In genomic region chr20:32155017-32155965, GRCh38 we compare ENCODE assay signal across 7 cellular contexts. TPM values are rescaled to one million over a fixed set of nuclear protein-coding genes. Genes with fewer than 3 reads are reported as not detected.
A peak's percentile ranks its signal among the peaks of the same experiment; 100 is the strongest.
DNase-seq lines count a peak whose midpoint lies in the region; FAIRE-seq and TF ChIP-seq lines count a peak whose summit lies in the region.

No MANE protein-coding gene starts in this region.

- no peak overlapping the region for H3K4me3 ChIP-seq in GM06990 (replicated peaks; ENCODE audit: low read depth, low read length)
- H3K4me3 ChIP-seq in bronchial epithelial cell (ENCODE audit: low read depth, low read length) = no peak overlapping the region
- no peak overlapping the region for H3K4me3 ChIP-seq in keratinocyte (ENCODE audit: control insufficient read depth in 2 of 3, extremely low read depth in 1 of 3, insufficient read depth in 2 of 3, low read depth in 1 of 3, low read length in 3 of 3)

- H3K9me1 ChIP-seq in keratinocyte (ENCODE audit: control insufficient read depth, extremely low read depth, insufficient read depth, low read length) = no peaks in the 10 kb centered on the region

- no peaks in the 10 kb centered on the region for H3K4me1 ChIP-seq in keratinocyte (ENCODE audit: control insufficient read depth, extremely low read depth, insufficient read depth, low read length)

- FAIRE-seq in bronchial epithelial cell (lab: Jason Lieb, UNC) = no peak
- no peak for FAIRE-seq in keratinocyte (lab: Jason Lieb, UNC)

- in situ Hi-C loops in SK-MEL-5 (cut with HindIII; ENCODE audit: low pct_unique_long_range_greater_than_20kb, low sequenced_read_pairs) = no loop called here

- no peak overlapping the region for H3K4me2 ChIP-seq in keratinocyte (ENCODE audit: control insufficient read depth, extremely low read depth, insufficient read depth, low read depth, low read length)

- H3K36me3 ChIP-seq in GM06990 (ENCODE audit: control insufficient read depth, insufficient read depth, low read length) (peaks cover 41% of the 10 kb centered on the region), bronchial epithelial cell (ENCODE audit: control insufficient read depth, insufficient read depth, low read length) (peaks cover 41% of the 10 kb centered on the region), keratinocyte (ENCODE audit: control insufficient read depth in 2 of 2, extremely low read depth in 1 of 2, insufficient read depth in 2 of 2, low read length in 2 of 2) (peaks cover 30% of the 10 kb centered on the region in 2 experiments)

- no peak overlapping the region for H2AFZ ChIP-seq in keratinocyte (ENCODE audit: control insufficient read depth, low read length)

- dilution Hi-C loops in keratinocyte (cut with MboI; ENCODE audit: extremely low pct_ligation_motif_present, low sequenced_read_pairs) = no loop called here

- TF ChIP-seq CTCF in GM06990 (IDR thresholded peaks at IDR 0.05; ENCODE audit: insufficient read depth, low read length, poor library complexity, severe bottlenecking) (peak; percentile 43), bronchial epithelial cell (IDR thresholded peaks at IDR 0.05; ENCODE audit: insufficient read depth, low read length, severe bottlenecking) (peak; percentile 46), keratinocyte (optimal IDR thresholded peaks at IDR 0.05 in 1 of 3, IDR thresholded peaks at IDR 0.05 in 1 of 3, conservative IDR thresholded peaks at IDR 0.05 in 1 of 3; ENCODE audit: extremely low read depth in 1 of 3, insufficient read depth in 2 of 3, low read length in 3 of 3) (peak; percentile 7 to 47 (median 22))

- H3K9ac ChIP-seq in keratinocyte (ENCODE audit: control insufficient read depth, extremely low read depth, insufficient read depth, low read length) = no peak overlapping the region

- H4K20me1 ChIP-seq in keratinocyte (ENCODE audit: control insufficient read depth, extremely low read depth, insufficient read depth, low read length) = no peaks in the 10 kb centered on the region

- TF ChIP-seq EP300 in Ishikawa (IDR thresholded peaks at IDR 0.05; ENCODE audit: borderline replicate concordance) = no peak

- DNase-seq in GM06990 (ENCODE audit: extremely low read depth, insufficient read length) = no peak
- DNase-seq in SK-MEL-5 (ENCODE audit: low read depth, low spot score) = peak; percentile 53
- peak; percentile 71 for DNase-seq in bronchial epithelial cell (ENCODE audit: low read depth)
- DNase-seq in keratinocyte (ENCODE audit: low read depth, low spot score) = no peak
- DNase-seq in stimulated activated CD4-positive, alpha-beta T cell treated with anti-CD3 and anti-CD28 coated beads, Interleukin-15, amount 100 ng/mL, for 24 hours = peak; percentile 30
- DNase-seq in COLO829 (ENCODE audit: low spot score) = no peak

- no peaks in the 10 kb centered on the region for H3K9me3 ChIP-seq in keratinocyte (ENCODE audit: control insufficient read depth, low read depth, low read length)

- no peaks in the 10 kb centered on the region for H3K79me2 ChIP-seq in keratinocyte (ENCODE audit: control insufficient read depth, insufficient read depth, low read length)

- peak; percentile 41; the same call in 1 of the 2 replicates for TF ChIP-seq RAD21 in Ishikawa (IDR thresholded peaks at IDR 0.05; ENCODE audit: low read depth)

- H3K27ac ChIP-seq in keratinocyte (ENCODE audit: control insufficient read depth, insufficient read depth, low read length) = no peak overlapping the region

- H3K27me3 ChIP-seq in GM06990 (replicated peaks; ENCODE audit: control insufficient read depth, insufficient read depth, low read length) (no peaks in the 10 kb centered on the region), bronchial epithelial cell (ENCODE audit: control insufficient read depth, insufficient read depth, low read length) (no peaks in the 10 kb centered on the region), keratinocyte (ENCODE audit: control insufficient read depth, extremely low read depth, insufficient read depth, low read length) (no peaks in the 10 kb centered on the region)

TF ChIP-seq in Ishikawa, 13 proteins besides CTCF, POLR2A, EP300 and RAD21:
- TF ChIP-seq CREB1 (IDR thresholded peaks at IDR 0.05; ENCODE audit: low read depth) = no peak
TF ChIP-seq in Ishikawa: peak in this region for 0.

RNA-seq across cellular contexts. Expression of gene TM9SF4, which starts 45.8 kb away (rescaled TPM):
- 30.9 and 33.9 TPM in 2 replicates for total RNA-seq in SK-MEL-5 (2014; rRNA removed; shearing (Covaris generic))
- polyA plus RNA-seq in SK-MEL-5 (2015; cell fraction: cytosol; rRNA removed) = 47.8 and 57.1 TPM in 2 replicates
- 43.4 and 58.5 TPM in 2 replicates for polyA plus RNA-seq in SK-MEL-5 (2015; cell fraction: nucleus; rRNA removed)
- 19.0 and 22.0 TPM in 2 replicates for total RNA-seq in bronchial epithelial cell
- 49.4 to 65.5 TPM (median 62.2 TPM) in 3 replicates for polyA plus RNA-seq in keratinocyte
- 14.0 TPM for polyA plus RNA-seq in keratinocyte (2011; ENCODE audit: low read depth)
- polyA plus RNA-seq in keratinocyte (2011; cell fraction: cytosol; rRNA removed) = 25.1 and 27.3 TPM in 2 replicates
- polyA plus RNA-seq in keratinocyte (2011; cell fraction: nucleus; rRNA removed) = 116 and 121 TPM in 2 replicates
- 37.2 and 37.7 TPM in 2 replicates for polyA plus RNA-seq in keratinocyte (2012; ENCODE audit: low replicate concordance)
- 74.3 to 98.5 TPM (median 94.5 TPM) in 3 replicates for polyA minus RNA-seq in keratinocyte
- 39.7 TPM for polyA minus RNA-seq in keratinocyte (2011; cell fraction: cytosol; rRNA and poly(A)+ RNA removed)
- 91.4 and 120 TPM in 2 replicates for polyA minus RNA-seq in keratinocyte (2011; cell fraction: nucleus; rRNA and poly(A)+ RNA removed)

RNA-seq across cellular contexts. Expression of gene PLAGL2, which starts 52.3 kb away (rescaled TPM):
- total RNA-seq in SK-MEL-5 (2014; rRNA removed; shearing (Covaris generic)) = 3.6 and 4.1 TPM in 2 replicates
- polyA plus RNA-seq in SK-MEL-5 (2015; cell fraction: cytosol; rRNA removed) = 16.4 and 22.4 TPM in 2 replicates
- polyA plus RNA-seq in SK-MEL-5 (2015; cell fraction: nucleus; rRNA removed) = 9.5 and 14.4 TPM in 2 replicates
- 2.6 and 3.8 TPM in 2 replicates for total RNA-seq in bronchial epithelial cell
- polyA plus RNA-seq in keratinocyte = 4.2 to 4.3 TPM (median 4.2 TPM) in 3 replicates
- 1.9 TPM for polyA plus RNA-seq in keratinocyte (2011; ENCODE audit: low read depth)
- polyA plus RNA-seq in keratinocyte (2011; cell fraction: cytosol; rRNA removed) = 6.2 and 6.8 TPM in 2 replicates
- polyA plus RNA-seq in keratinocyte (2011; cell fraction: nucleus; rRNA removed) = 12.8 and 13.4 TPM in 2 replicates
- polyA plus RNA-seq in keratinocyte (2012; ENCODE audit: low replicate concordance) = 7.1 and 8.6 TPM in 2 replicates
- polyA minus RNA-seq in keratinocyte = 7.6 to 23.4 TPM (median 8.8 TPM) in 3 replicates
- polyA minus RNA-seq in keratinocyte (2011; cell fraction: cytosol; rRNA and poly(A)+ RNA removed) = 4.8 TPM
- polyA minus RNA-seq in keratinocyte (2011; cell fraction: nucleus; rRNA and poly(A)+ RNA removed) = 5.9 and 9.9 TPM in 2 replicates

RNA-seq across cellular contexts. Expression of gene POFUT1, which starts 52.4 kb away (rescaled TPM):
- total RNA-seq in SK-MEL-5 (2014; rRNA removed; shearing (Covaris generic)) = 56.1 and 58.0 TPM in 2 replicates
- 88.0 and 123 TPM in 2 replicates for polyA plus RNA-seq in SK-MEL-5 (2015; cell fraction: cytosol; rRNA removed)
- 21.5 and 24.8 TPM in 2 replicates for polyA plus RNA-seq in SK-MEL-5 (2015; cell fraction: nucleus; rRNA removed)
- 25.0 and 27.6 TPM in 2 replicates for total RNA-seq in bronchial epithelial cell
- 25.1 to 37.3 TPM (median 26.1 TPM) in 3 replicates for polyA plus RNA-seq in keratinocyte
- 9.2 TPM for polyA plus RNA-seq in keratinocyte (2011; ENCODE audit: low read depth)
- 19.4 and 20.9 TPM in 2 replicates for polyA plus RNA-seq in keratinocyte (2011; cell fraction: cytosol; rRNA removed)
- 51.8 and 52.7 TPM in 2 replicates for polyA plus RNA-seq in keratinocyte (2011; cell fraction: nucleus; rRNA removed)
- polyA plus RNA-seq in keratinocyte (2012; ENCODE audit: low replicate concordance) = 14.1 and 30.9 TPM in 2 replicates
- 28.3 to 39.5 TPM (median 30.2 TPM) in 3 replicates for polyA minus RNA-seq in keratinocyte
- 25.5 TPM for polyA minus RNA-seq in keratinocyte (2011; cell fraction: cytosol; rRNA and poly(A)+ RNA removed)
- 48.2 and 67.5 TPM in 2 replicates for polyA minus RNA-seq in keratinocyte (2011; cell fraction: nucleus; rRNA and poly(A)+ RNA removed)

Comparison
In these comparisons a context has a peak if more than half of its experiments do, and no peak if none do; other contexts are left out.
1. DNase-seq: peak in SK-MEL-5 (single experiment), bronchial epithelial cell (single experiment) and stimulated activated CD4-positive, alpha-beta T cell treated with anti-CD3 and anti-CD28 coated beads, Interleukin-15, amount 100 ng/mL, for 24 hours (single experiment); none in GM06990 (single experiment), keratinocyte (single experiment) and COLO829 (single experiment).
2. Peak in every context shown above with its lines, with median percentiles within 50 percentile points of each other: CTCF ChIP-seq.